8 cellular contexts compared by ENCODE assay signal in the genomic region with DNA sequence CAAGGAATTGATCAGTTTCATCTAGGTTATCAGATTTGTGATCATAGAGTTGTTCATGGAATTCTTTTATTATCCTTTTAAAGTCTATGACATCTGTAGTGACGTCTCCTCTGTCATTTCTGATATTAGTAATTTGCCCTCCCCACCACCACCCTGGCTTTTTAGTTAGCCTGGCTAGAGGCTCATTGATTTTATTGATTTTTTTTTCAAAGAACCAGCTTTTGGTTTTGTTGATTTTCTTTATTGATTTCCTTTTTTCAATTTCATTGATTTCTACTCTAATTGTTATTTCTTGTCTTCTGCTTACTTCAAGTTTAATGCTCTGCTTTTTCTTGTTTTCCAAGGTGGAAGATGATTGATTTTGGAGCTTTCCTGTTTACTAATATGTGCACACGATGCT.
"Had no signal": no experiment of that assay in that cellular context is flagged by ENCODE, and none has a peak within 500 bp of the region (broad histone marks: within the 10 kb centered on the region; RNA-seq: fewer than 3 reads in every experiment).

No MANE protein-coding gene starts in this region.

- H3K4me2 ChIP-seq: KMS-11 had no signal

- ATAC-seq: K562 had no signal

- FAIRE-seq: HTR-8/SVneo, K562 had no signal

- H3K4me3 ChIP-seq: K562 had no signal

- H3K4me3 Mint-ChIP-seq: IgD-negative memory B cell had no signal

- H3K27me3 Mint-ChIP-seq: IgD-negative memory B cell had no signal

- H3K27ac ChIP-seq: HL-60, KMS-11 had no signal

- H3K9ac ChIP-seq: KMS-11 had no signal

- DNase-seq: IMR-90, KBM-7, KG1 had no signal

- H3K27ac Mint-ChIP-seq: IgD-negative memory B cell had no signal
